In the genomic region with DNA sequence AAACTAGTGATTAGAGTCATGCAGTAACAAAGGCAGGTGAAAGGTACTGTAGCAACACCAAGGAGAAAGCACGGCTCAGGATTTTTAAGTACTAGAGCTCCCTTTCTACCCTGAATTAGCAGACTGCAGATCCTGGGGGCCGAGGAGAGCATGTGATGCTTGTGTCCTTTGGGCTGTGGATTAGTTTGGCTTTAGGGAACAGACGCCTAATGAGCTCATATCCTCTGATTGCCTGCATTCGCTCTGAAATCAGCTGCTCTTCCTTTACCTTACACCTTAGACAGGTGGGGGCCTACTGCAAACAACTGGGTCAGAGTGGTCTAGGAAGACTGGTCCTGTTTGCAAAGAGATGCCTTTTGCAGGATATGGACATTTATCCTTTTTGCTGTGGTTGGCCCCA, we compare ENCODE assay signal across 16 cellular contexts. TPM values are rescaled to one million over a fixed set of nuclear protein-coding genes. Genes with fewer than 3 reads are reported as not detected.
"Had no signal": no experiment of that assay in that cellular context is flagged by ENCODE, and none has a peak within 500 bp of the region (broad histone marks: within the 10 kb centered on the region; RNA-seq: fewer than 3 reads in every experiment).

No MANE protein-coding gene starts in this region.

- DNase-seq: activated CD4-positive, alpha-beta T cell treated with anti-CD3 and anti-CD28 coated beads, Interleukin-2, amount 50 U/mL, for 4 hours; activated naive CD8-positive, alpha-beta T cell treated with anti-CD3 and anti-CD28 coated beads for 36 hours; activated T-cell treated with anti-CD3 and anti-CD28 coated beads, Interleukin-2, amount 50 U/mL, for 1 hour; effector memory CD8-positive, alpha-beta T cell; erythroblast; naive B cell; sigmoid colon; stimulated activated CD4-positive, alpha-beta T cell treated with anti-CD3 and anti-CD28 coated beads, Interleukin-2, amount 100 ng/mL, for 24 hours; stimulated activated naive CD4-positive, alpha-beta T cell; substantia nigra; SW 1271; trophoblast cell had no signal

- H3K9me3 Mint-ChIP-seq: activated naive CD8-positive, alpha-beta T cell treated with anti-CD3 and anti-CD28 coated beads for 36 hours; effector memory CD8-positive, alpha-beta T cell; mesothelial cell of epicardium; naive B cell; T-helper 2 cell treated with Interferon-gamma antibody and Interleukin-4, amounts not matched to agents 5 μg/mL and 100 μg/mL, for 36 hours had no signal

- H3K27me3 ChIP-seq: ascending aorta, sigmoid colon had no signal

- H3K9me3 ChIP-seq: ascending aorta, sigmoid colon had no signal

- H3K27me3 Mint-ChIP-seq: activated naive CD8-positive, alpha-beta T cell treated with anti-CD3 and anti-CD28 coated beads for 36 hours; effector memory CD8-positive, alpha-beta T cell; naive B cell had no signal

- H3K27ac ChIP-seq: ascending aorta, sigmoid colon had no signal

- H3K27ac Mint-ChIP-seq: activated naive CD8-positive, alpha-beta T cell treated with anti-CD3 and anti-CD28 coated beads for 36 hours; mesothelial cell of epicardium; T-helper 2 cell treated with Interferon-gamma antibody and Interleukin-4, amounts not matched to agents 5 μg/mL and 100 μg/mL, for 36 hours had no signal

- H3K4me3 ChIP-seq: ascending aorta, sigmoid colon had no signal

- ATAC-seq: activated CD4-positive, CD25-positive, alpha-beta regulatory T cell treated with anti-CD3 and anti-CD28 coated beads, Interleukin-2, amount 50 U/mL, for 24 hours; effector memory CD8-positive, alpha-beta T cell had no signal

RNA-seq across cellular contexts. Expression of a gene that starts 43.3 kb away (rescaled TPM):
- total RNA-seq: ascending aorta had no signal
